ENCODE assay signal across 8 cellular contexts in the genomic region with DNA sequence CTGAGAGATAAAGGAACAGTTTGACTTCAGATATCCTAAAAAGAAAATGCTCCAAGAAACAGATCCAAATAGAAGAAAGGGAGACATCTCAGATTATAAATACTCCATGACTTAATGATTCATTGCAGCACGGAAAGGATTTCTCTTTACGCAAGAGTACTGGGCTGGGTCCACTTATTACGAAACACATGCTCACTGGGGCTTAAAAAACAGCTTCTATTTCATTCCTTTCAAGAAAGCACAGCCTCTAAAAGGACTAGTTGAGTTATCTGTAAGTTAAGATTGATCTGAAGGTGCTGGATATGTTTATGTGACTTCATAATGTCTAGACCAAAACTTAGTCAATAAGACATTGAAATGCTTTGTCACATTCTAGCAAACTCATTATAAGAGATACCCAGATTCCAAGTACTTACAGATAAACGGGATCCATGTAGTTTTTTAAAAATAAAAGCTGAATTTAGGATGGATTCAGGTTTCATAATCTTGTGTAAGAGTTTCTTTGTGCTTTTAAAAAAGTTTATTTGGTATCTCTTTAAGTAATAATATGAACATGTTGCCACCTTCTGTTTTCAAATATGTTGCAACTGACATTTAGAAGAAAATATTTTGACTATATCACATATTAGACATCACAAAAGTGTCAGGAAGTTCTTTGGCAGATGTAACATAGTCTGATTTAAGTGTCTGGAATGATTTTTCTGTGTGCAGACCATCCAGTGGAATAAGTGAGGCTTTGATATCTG.
DNase-seq lines count a peak whose midpoint lies in the region; TF ChIP-seq lines count a peak whose summit lies in the region.

No MANE protein-coding gene starts in this region.

- H3K27ac ChIP-seq in esophagus muscularis mucosa (replicated peaks in 1 of 4), result peak overlapping the region; percentile 91 to 98 (median 94)

- H3K27me3 ChIP-seq in esophagus muscularis mucosa (no peaks in the 10 kb centered on the region), neuron (ENCODE audit: insufficient read depth, low read length) (no peaks in the 10 kb centered on the region)

- H3K36me3 ChIP-seq in esophagus muscularis mucosa (peaks cover 1 to 21% (median 18%) of the 10 kb centered on the region in 4 donors), neuron (ENCODE audit: insufficient read depth, low read length) (no peaks in the 10 kb centered on the region)

- TF ChIP-seq POLR2A in esophagus muscularis mucosa (IDR thresholded peaks at IDR 0.05; ENCODE audit: low read depth), result no peak

- H2AFZ ChIP-seq in neuron (ENCODE audit: low read depth, low read length), result peak overlapping the region; percentile 54

- peak; percentile 82 for DNase-seq in AG09319 (ENCODE audit: extremely low read depth, low read depth)
- peak; percentile 72 for DNase-seq in OCI-M1 (lab: John Stamatoyannopoulos, UW)
- DNase-seq in esophagus muscularis mucosa (ENCODE audit: extremely low spot score), result no peak
- no peak for DNase-seq in cortex of kidney (lab: John Stamatoyannopoulos, UW)
- DNase-seq in NCI-H2196 (lab: John Stamatoyannopoulos, UW; ENCODE audit: unreplicated experiment), result no peak
- DNase-seq in activated CD4-positive, alpha-beta memory T cell treated with anti-CD3 and anti-CD28 coated beads, Interleukin-2, amount 10 ng/mL, durations not matched to agents 7 days and 5 days, result no peak
- DNase-seq in middle frontal gyrus (ENCODE audit: extremely low spot score, low spot score), result no peak

- no peaks in the 10 kb centered on the region for H3K4me1 Mint-ChIP-seq in activated CD4-positive, alpha-beta memory T cell treated with anti-CD3 and anti-CD28 coated beads, Interleukin-2, amount 10 ng/mL, durations not matched to agents 7 days and 5 days

- no peaks in the 10 kb centered on the region for H3K9me3 Mint-ChIP-seq in activated CD4-positive, alpha-beta memory T cell treated with anti-CD3 and anti-CD28 coated beads, Interleukin-2, amount 10 ng/mL, durations not matched to agents 7 days and 5 days

- CTCF ChIA-PET in activated CD4-positive, alpha-beta memory T cell treated with anti-CD3 and anti-CD28 coated beads, Interleukin-2, amount 10 ng/mL, durations not matched to agents 7 days and 5 days (lab: Charles Lee), result interaction anchor here (0.6 kb wide), 1 partner anchor 602 kb away, joined by 3 read pairs; no protein-coding TSS in a partner anchor

- TF ChIP-seq EP300 in esophagus muscularis mucosa (IDR thresholded peaks at IDR 0.05), result peak; percentile 91

- no peaks in the 10 kb centered on the region for H3K36me3 Mint-ChIP-seq in activated CD4-positive, alpha-beta memory T cell treated with anti-CD3 and anti-CD28 coated beads, Interleukin-2, amount 10 ng/mL, durations not matched to agents 7 days and 5 days (ENCODE audit: low read depth)

- intact Hi-C loops in esophagus muscularis mucosa (cut with DNase I), result loop anchor here (5.0 kb wide), 1 partner anchor 34 kb away; no protein-coding TSS in a partner anchor

- H3K9me3 ChIP-seq in esophagus muscularis mucosa (no peaks in the 10 kb centered on the region), neuron (ENCODE audit: low read length) (no peaks in the 10 kb centered on the region)

- TF ChIP-seq CTCF in AG09319 (IDR thresholded peaks at IDR 0.05; ENCODE audit: low read depth, low read length), result no peak
- no peak for TF ChIP-seq CTCF in esophagus muscularis mucosa (IDR thresholded peaks at IDR 0.05)

- H3K27ac Mint-ChIP-seq in activated CD4-positive, alpha-beta memory T cell treated with anti-CD3 and anti-CD28 coated beads, Interleukin-2, amount 10 ng/mL, durations not matched to agents 7 days and 5 days, result no peak overlapping the region

- peaks cover 8% of the 10 kb centered on the region for H3K27me3 Mint-ChIP-seq in activated CD4-positive, alpha-beta memory T cell treated with anti-CD3 and anti-CD28 coated beads, Interleukin-2, amount 10 ng/mL, durations not matched to agents 7 days and 5 days

- WGBS in esophagus muscularis mucosa, result 16% methylated on average over 4 of the region's 4 CpGs

- H3K4me3 ChIP-seq in esophagus muscularis mucosa (peak overlapping the region; percentile 55 to 63 (median 62)), neuron (ENCODE audit: low read length) (no peak overlapping the region)

- H3K4me3 Mint-ChIP-seq in activated CD4-positive, alpha-beta memory T cell treated with anti-CD3 and anti-CD28 coated beads, Interleukin-2, amount 10 ng/mL, durations not matched to agents 7 days and 5 days, result no peak overlapping the region

- H3K4me1 ChIP-seq in esophagus muscularis mucosa, result peaks cover 21 to 54% (median 36%) of the 10 kb centered on the region in 4 donors
- no peaks in the 10 kb centered on the region for H3K4me1 ChIP-seq in neuron (ENCODE audit: insufficient read depth, low read length)

- POLR2A ChIA-PET in activated CD4-positive, alpha-beta memory T cell treated with anti-CD3 and anti-CD28 coated beads, Interleukin-2, amount 10 ng/mL, durations not matched to agents 7 days and 5 days (lab: Charles Lee), result no interaction called here

Comparison
In these comparisons a context has a peak if more than half of its experiments do, and no peak if none do; other contexts are left out.
1. DNase-seq: peak in AG09319 (single experiment) and OCI-M1 (single experiment); none in esophagus muscularis mucosa (single experiment), cortex of kidney (single experiment), NCI-H2196 (single experiment), activated CD4-positive, alpha-beta memory T cell treated with anti-CD3 and anti-CD28 coated beads, Interleukin-2, amount 10 ng/mL, durations not matched to agents 7 days and 5 days (single experiment) and middle frontal gyrus (single experiment).